In the genomic region with DNA sequence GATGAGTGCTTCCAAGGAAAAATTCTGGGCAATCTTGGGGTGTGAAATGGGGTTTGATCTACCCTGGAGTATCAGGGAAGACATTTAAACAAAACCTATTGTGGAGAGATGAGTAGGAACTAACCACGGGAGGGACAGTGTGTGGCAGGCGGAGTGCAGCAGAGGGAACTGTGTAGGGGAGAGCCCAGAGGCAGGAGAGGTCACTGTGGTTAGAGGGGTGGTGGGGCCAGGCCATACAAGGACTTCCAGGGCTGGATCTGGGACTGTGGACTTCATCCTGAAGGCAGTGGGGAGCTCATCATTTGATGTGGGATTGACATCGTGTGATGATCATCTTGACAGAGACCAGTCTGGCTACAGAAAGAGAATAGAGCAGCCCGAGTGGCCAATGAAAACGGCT, we compare ENCODE assay signal across 22 cellular contexts.
"Had no signal": no experiment of that assay in that cellular context is flagged by ENCODE, and none has a peak within 500 bp of the region (broad histone marks: within the 10 kb centered on the region; RNA-seq: fewer than 3 reads in every experiment).

No MANE protein-coding gene starts in this region.

- H3K4me3 Mint-ChIP-seq: activated CD8-positive, alpha-beta T cell treated with anti-CD3 and anti-CD28 coated beads for 36 hours; activated naive CD4-positive, alpha-beta T cell treated with anti-CD3 and anti-CD28 coated beads, Interleukin-2, amount 10 ng/mL, durations not matched to agents 7 days and 5 days; activated naive CD8-positive, alpha-beta T cell treated with anti-CD3 and anti-CD28 coated beads, Interleukin-2, amount 10 ng/mL, durations not matched to agents 7 days and 5 days; activated T-helper 17 cell treated with anti-CD3 and anti-CD28 coated beads, Interleukin-2, amount 50 U/mL, for 72 hours had no signal

- H3K9me3 Mint-ChIP-seq: activated CD8-positive, alpha-beta T cell treated with anti-CD3 and anti-CD28 coated beads for 36 hours; activated naive CD4-positive, alpha-beta T cell treated with anti-CD3 and anti-CD28 coated beads, Interleukin-2, amount 10 ng/mL, durations not matched to agents 7 days and 5 days had no signal

- ATAC-seq: activated CD8-positive, alpha-beta T cell treated with anti-CD3 and anti-CD28 coated beads for 36 hours; activated T-helper 17 cell treated with anti-CD3 and anti-CD28 coated beads, Interleukin-2, amount 50 U/mL, for 72 hours had no signal

- H3K36me3 Mint-ChIP-seq: activated naive CD4-positive, alpha-beta T cell treated with anti-CD3 and anti-CD28 coated beads, Interleukin-2, amount 10 ng/mL, durations not matched to agents 7 days and 5 days; activated naive CD8-positive, alpha-beta T cell treated with anti-CD3 and anti-CD28 coated beads, Interleukin-2, amount 10 ng/mL, durations not matched to agents 7 days and 5 days had no signal

- DNase-seq: activated CD4-positive, alpha-beta T cell treated with anti-CD3 and anti-CD28 coated beads, Interleukin-2, amount 50 U/mL, for 1 hour; activated CD4-positive, CD25-positive, alpha-beta regulatory T cell; activated CD8-positive, alpha-beta T cell treated with anti-CD3 and anti-CD28 coated beads for 36 hours; activated gamma-delta T cell; activated naive CD4-positive, alpha-beta T cell treated with anti-CD3 and anti-CD28 coated beads, Interleukin-2, amount 10 ng/mL, durations not matched to agents 7 days and 5 days; activated naive CD8-positive, alpha-beta T cell treated with anti-CD3 and anti-CD28 coated beads, Interleukin-2, amount 10 ng/mL, durations not matched to agents 7 days and 5 days; activated T-cell treated with anti-CD3 and anti-CD28 coated beads for 4 hours; anterior cingulate cortex; caudate nucleus; MM.1S; NCI-H1105 treated with DMSO at 0.1 percent for 48 hours; NCI-H1436 treated with DMSO at 0.1 percent for 48 hours; NCI-H187; NCI-H2081; NCI-H446 treated with DMSO at 0.1 percent for 48 hours; NCI-H524 treated with DMSO at 0.1 percent for 48 hours; NCI-H774; RPMI8226; SJCRH30; SK-N-SH; T-helper 1 cell had no signal

- H3K27ac Mint-ChIP-seq: activated CD8-positive, alpha-beta T cell treated with anti-CD3 and anti-CD28 coated beads for 36 hours; activated naive CD4-positive, alpha-beta T cell treated with anti-CD3 and anti-CD28 coated beads, Interleukin-2, amount 10 ng/mL, durations not matched to agents 7 days and 5 days; activated naive CD8-positive, alpha-beta T cell treated with anti-CD3 and anti-CD28 coated beads, Interleukin-2, amount 10 ng/mL, durations not matched to agents 7 days and 5 days; activated T-helper 17 cell treated with anti-CD3 and anti-CD28 coated beads, Interleukin-2, amount 50 U/mL, for 72 hours had no signal
